Comparison of ENCODE assay signal across 31 cellular contexts in the genomic region with DNA sequence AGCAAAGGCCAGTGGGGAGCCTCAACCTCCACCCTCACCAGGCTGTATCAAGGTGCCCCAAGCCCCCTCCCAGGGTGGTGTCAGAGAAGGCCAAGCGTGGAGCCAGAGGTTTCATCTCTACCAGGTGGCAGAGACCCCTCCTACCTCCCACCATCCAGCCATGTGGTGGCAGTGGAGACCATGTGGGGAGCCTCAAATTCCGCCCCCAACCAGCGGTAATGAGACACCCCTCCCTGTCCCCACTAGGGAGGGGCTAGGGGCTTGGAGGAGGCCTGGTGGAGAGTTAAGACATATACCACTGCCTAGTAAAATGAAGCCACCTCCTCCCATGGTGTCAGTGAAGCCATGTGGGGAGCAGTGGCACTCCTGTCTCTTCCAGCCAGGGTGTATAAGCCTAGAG.
"Had no signal": no experiment of that assay in that cellular context is flagged by ENCODE, and none has a peak within 500 bp of the region (broad histone marks: within the 10 kb centered on the region; RNA-seq: fewer than 3 reads in every experiment).

No MANE protein-coding gene starts in this region.

- H3K4me3 Mint-ChIP-seq: effector memory CD8-positive, alpha-beta T cell; memory B cell; mesothelial cell of epicardium; naive B cell; nephron; neural progenitor cell; stimulated activated memory B cell treated with anti-CD40 and anti-IgM and Interleukin-4, amounts not matched to agents 10 μg/mL and 1 μg/mL and 100 μg/mL, for 72 hours had no signal

- DNase-seq: cortex of kidney; effector memory CD8-positive, alpha-beta T cell; erythroblast; esophagus squamous epithelium; foreskin melanocyte; glutamatergic neuron; heart right ventricle; hippocampal formation; kidney; mucosa of descending colon; naive B cell; nucleus accumbens; ovary; psoas muscle; right cardiac atrium; spleen; stimulated activated CD4-positive, alpha-beta T cell treated with anti-CD3 and anti-CD28 coated beads, Interleukin-4, amount 100 ng/mL, for 4 hours; stimulated activated naive CD8-positive, alpha-beta T cell treated with anti-CD3 and anti-CD28 coated beads, Interleukin-15, Interleukin-2, amounts not matched to agents 100 U/mL and 50 U/mL, for 24 hours; upper lobe of left lung had no signal

- ATAC-seq: effector memory CD8-positive, alpha-beta T cell; left lobe of liver; mucosa of descending colon; psoas muscle; right cardiac atrium; stimulated activated memory B cell treated with anti-CD40 and anti-IgM and Interleukin-4, amounts not matched to agents 10 μg/mL and 1 μg/mL and 100 μg/mL, for 72 hours; stimulated activated naive CD8-positive, alpha-beta T cell treated with anti-CD3 and anti-CD28 coated beads, Interleukin-15, Interleukin-2, amounts not matched to agents 100 U/mL and 50 U/mL, for 24 hours had no signal

- H3K9ac ChIP-seq: neural progenitor cell had no signal

- H3K4me2 ChIP-seq: neural progenitor cell had no signal

- H3K36me3 Mint-ChIP-seq: mesothelial cell of epicardium; neural progenitor cell; stimulated activated memory B cell treated with anti-CD40 and anti-IgM and Interleukin-4, amounts not matched to agents 10 μg/mL and 1 μg/mL and 100 μg/mL, for 72 hours had no signal

- H2AFZ ChIP-seq: neural progenitor cell had no signal

- H3K4me3 ChIP-seq: esophagus squamous epithelium, heart right ventricle, lung, mucosa of descending colon, neural progenitor cell, ovary, psoas muscle, skin epidermis, spleen, thoracic aorta, tibial nerve, upper lobe of left lung had no signal

- H3K36me3 ChIP-seq: esophagus squamous epithelium, heart right ventricle, ovary, spleen, thoracic aorta, tibial nerve, upper lobe of left lung had no signal

- H3K4me1 Mint-ChIP-seq: memory B cell; mesothelial cell of epicardium; naive B cell; nephron; neural progenitor cell; stimulated activated memory B cell treated with anti-CD40 and anti-IgM and Interleukin-4, amounts not matched to agents 10 μg/mL and 1 μg/mL and 100 μg/mL, for 72 hours had no signal

- H3K9me3 Mint-ChIP-seq: effector memory CD8-positive, alpha-beta T cell; nephron had no signal

- H3K27ac Mint-ChIP-seq: memory B cell; mesothelial cell of epicardium; naive B cell; nephron; neural progenitor cell; stimulated activated memory B cell treated with anti-CD40 and anti-IgM and Interleukin-4, amounts not matched to agents 10 μg/mL and 1 μg/mL and 100 μg/mL, for 72 hours had no signal

- H3K9me3 ChIP-seq: esophagus squamous epithelium, mucosa of descending colon, ovary, psoas muscle, thoracic aorta, upper lobe of left lung had no signal

- H3K27ac ChIP-seq: esophagus squamous epithelium, heart right ventricle, neural progenitor cell, ovary, psoas muscle, skin epidermis, spleen, thoracic aorta, tibial nerve, upper lobe of left lung had no signal

- H3K4me1 ChIP-seq: heart right ventricle, neural progenitor cell, psoas muscle, spleen, tibial nerve, upper lobe of left lung had no signal

- FAIRE-seq: endometrium, kidney, urothelium cell line had no signal

- H3K27me3 ChIP-seq: neural progenitor cell, ovary, tibial nerve, upper lobe of left lung had no signal
